ENCODE assay signal across 1 cellular context in genomic region chr17:76182016-76182764, GRCh38.
TF ChIP-seq lines count a peak whose summit lies in the region.

No MANE protein-coding gene starts in this region.

TF ChIP-seq in K562, 482 proteins besides CTCF, POLR2A, EP300 and RAD21 (continued from another document and continues in another):
- TF ChIP-seq ZNF280B (CRISPR knock-in tag; IDR thresholded peaks at IDR 0.05) = no peak
- 0 out of 2 replicates have a peak, but pooled peaks have one; percentile 51 for TF ChIP-seq HDAC2 (IDR thresholded peaks at IDR 0.05)
- 0 out of 2 replicates have a peak, but pooled peaks have one; percentile 60 for TF ChIP-seq PYGO2 (tag; IDR thresholded peaks at IDR 0.05)
- peak; percentile 36; the same call in 1 of the 2 replicates for TF ChIP-seq GABPB1 (CRISPR knock-in tag; IDR thresholded peaks at IDR 0.05)
- TF ChIP-seq MAFF (IDR thresholded peaks at IDR 0.05; ENCODE audit: low read length) = no peak
- 0 out of 2 replicates have a peak, but pooled peaks have one; percentile 13 for TF ChIP-seq RAD51 (IDR thresholded peaks at IDR 0.05; ENCODE audit: borderline replicate concordance, low read depth)
- TF ChIP-seq ARID1B (IDR thresholded peaks at IDR 0.05) = peak; percentile 20; the same call in 1 of the 2 replicates
- TF ChIP-seq ATF7 (IDR thresholded peaks at IDR 0.05) = peak; percentile 49; the same call in 1 of the 2 replicates
- TF ChIP-seq POLR2AphosphoS5 (IDR thresholded peaks at IDR 0.05; ENCODE audit: control insufficient read depth, insufficient read depth, low read depth, low read length) = no peak
- TF ChIP-seq ZNF311 (CRISPR knock-in tag; IDR thresholded peaks at IDR 0.05) = 0 out of 2 replicates have a peak, but pooled peaks have one; percentile 40
- TF ChIP-seq TRIM24 (IDR thresholded peaks at IDR 0.05) = peak in 1 of 2 experiments; percentile 26; a peak in 1 of 4 replicates
- peak; percentile 60; the same call in 1 of the 2 replicates for TF ChIP-seq XRCC5 (IDR thresholded peaks at IDR 0.05; ENCODE audit: low read depth, low read length)
- TF ChIP-seq ARID4B (CRISPR knock-in tag; IDR thresholded peaks at IDR 0.05) = peak; percentile 50
- TF ChIP-seq POLR3G (IDR thresholded peaks at IDR 0.05; ENCODE audit: extremely low read depth, insufficient read length, insufficient replicate concordance) = no peak
- peak; percentile 33; the same call in 1 of the 2 replicates for TF ChIP-seq TEAD2 (tag; IDR thresholded peaks at IDR 0.05)
- TF ChIP-seq ZBTB33 (CRISPR knock-in tag; IDR thresholded peaks at IDR 0.05) = peak; percentile 60; the same call in 1 of the 2 replicates
- TF ChIP-seq LCOR (CRISPR knock-in tag; IDR thresholded peaks at IDR 0.05) = peak; percentile 71; the same call in 1 of the 2 replicates
- peak; percentile 78; the same call in 1 of the 2 replicates for TF ChIP-seq TFAP4 (CRISPR knock-in tag; IDR thresholded peaks at IDR 0.05; ENCODE audit: borderline replicate concordance)
- peak in 1 of 2 experiments; percentile 80; a peak in 1 of 4 replicates for TF ChIP-seq RCOR1 (IDR thresholded peaks at IDR 0.05; ENCODE audit: borderline replicate concordance in 1 of 2, low read depth in 2 of 2, low read length in 2 of 2)
- TF ChIP-seq MYNN (IDR thresholded peaks at IDR 0.05) = peak; percentile 81
- no peak for TF ChIP-seq MYNN (CRISPR knock-in tag; IDR thresholded peaks at IDR 0.05)
- TF ChIP-seq DPF2 (IDR thresholded peaks at IDR 0.05) = 0 out of 2 replicates have a peak, but pooled peaks have one; percentile 21
- TF ChIP-seq USF1 (CRISPR knock-in tag; IDR thresholded peaks at IDR 0.05) = peak; percentile 77
- peak; percentile 71 to 78; a peak in 3 of 4 replicates for TF ChIP-seq FOXK2 (conservative IDR thresholded peaks at IDR 0.05 in 1 of 2, IDR thresholded peaks at IDR 0.05 in 1 of 2; ENCODE audit: low read depth in 2 of 2)
- TF ChIP-seq NR2C1 (IDR thresholded peaks at IDR 0.05) = peak; percentile 87
- TF ChIP-seq NR2C1 (tag; IDR thresholded peaks at IDR 0.05) = peak; percentile 94
- TF ChIP-seq SMAD4 (CRISPR knock-in tag; conservative IDR thresholded peaks at IDR 0.05) = peak; percentile 82
- TF ChIP-seq POLR2G (IDR thresholded peaks at IDR 0.05; ENCODE audit: low read depth, low read length) = no peak
- TF ChIP-seq ATF1 (CRISPR knock-in tag; IDR thresholded peaks at IDR 0.05) = no peak
- TF ChIP-seq ATF1 (tag; IDR thresholded peaks at IDR 0.05) = peak; percentile 68
- TF ChIP-seq FOXP1 (CRISPR knock-in tag; IDR thresholded peaks at IDR 0.05) = 0 out of 2 replicates have a peak, but pooled peaks have one; percentile 16
- 0 out of 2 replicates have a peak, but pooled peaks have one; percentile 7 for TF ChIP-seq KLF16 (IDR thresholded peaks at IDR 0.05)
- no peak for TF ChIP-seq BMI1 (IDR thresholded peaks at IDR 0.05; ENCODE audit: low read length)
- no peak; the same call in 1 of the 2 replicates for TF ChIP-seq NR2C2 (CRISPR knock-in tag; IDR thresholded peaks at IDR 0.05)
- peak; percentile 95 for TF ChIP-seq NR2C2 (tag; IDR thresholded peaks at IDR 0.05)
- TF ChIP-seq CBFA2T3 (IDR thresholded peaks at IDR 0.05) = 0 out of 2 replicates have a peak, but pooled peaks have one; percentile 11
- TF ChIP-seq ZBTB43 (CRISPR knock-in tag; IDR thresholded peaks at IDR 0.05) = 0 out of 2 replicates have a peak, but pooled peaks have one; percentile 49
- TF ChIP-seq MYC (IDR thresholded peaks at IDR 0.05; ENCODE audit: low read depth, low read length) = peak; percentile 93
- TF ChIP-seq MYC (CRISPR knock-in tag; IDR thresholded peaks at IDR 0.05; ENCODE audit: borderline replicate concordance, low read depth) = no peak
- TF ChIP-seq L3MBTL2 (IDR thresholded peaks at IDR 0.05) = peak; percentile 68
- no peak for TF ChIP-seq SAP30 (IDR thresholded peaks at IDR 0.05; ENCODE audit: borderline replicate concordance, insufficient read depth, low read depth, low read length, poor library complexity, severe bottlenecking)
- TF ChIP-seq RREB1 (CRISPR knock-in tag; IDR thresholded peaks at IDR 0.05) = 0 out of 2 replicates have a peak, but pooled peaks have one; percentile 17
- TF ChIP-seq ID3 (CRISPR knock-in tag; IDR thresholded peaks at IDR 0.05) = no peak
- peak; percentile 19; the same call in 1 of the 2 replicates for TF ChIP-seq ID3 (tag; IDR thresholded peaks at IDR 0.05)
- peak; percentile 25 for TF ChIP-seq MEIS2 (IDR thresholded peaks at IDR 0.05; ENCODE audit: partially characterized antibody)
- TF ChIP-seq BHLHE40 (IDR thresholded peaks at IDR 0.05; ENCODE audit: low read length) = peak; percentile 99
- TF ChIP-seq CXXC5 (CRISPR knock-in tag; IDR thresholded peaks at IDR 0.05) = peak; percentile 79
- no peak for TF ChIP-seq IRF1 (CRISPR knock-in tag; IDR thresholded peaks at IDR 0.05; ENCODE audit: borderline replicate concordance)
- no peak for TF ChIP-seq HNRNPH1 (optimal IDR thresholded peaks at IDR 0.05; ENCODE audit: low read depth, low read length)
